Comparison of ENCODE assay signal across 8 cellular contexts in the genomic region with DNA sequence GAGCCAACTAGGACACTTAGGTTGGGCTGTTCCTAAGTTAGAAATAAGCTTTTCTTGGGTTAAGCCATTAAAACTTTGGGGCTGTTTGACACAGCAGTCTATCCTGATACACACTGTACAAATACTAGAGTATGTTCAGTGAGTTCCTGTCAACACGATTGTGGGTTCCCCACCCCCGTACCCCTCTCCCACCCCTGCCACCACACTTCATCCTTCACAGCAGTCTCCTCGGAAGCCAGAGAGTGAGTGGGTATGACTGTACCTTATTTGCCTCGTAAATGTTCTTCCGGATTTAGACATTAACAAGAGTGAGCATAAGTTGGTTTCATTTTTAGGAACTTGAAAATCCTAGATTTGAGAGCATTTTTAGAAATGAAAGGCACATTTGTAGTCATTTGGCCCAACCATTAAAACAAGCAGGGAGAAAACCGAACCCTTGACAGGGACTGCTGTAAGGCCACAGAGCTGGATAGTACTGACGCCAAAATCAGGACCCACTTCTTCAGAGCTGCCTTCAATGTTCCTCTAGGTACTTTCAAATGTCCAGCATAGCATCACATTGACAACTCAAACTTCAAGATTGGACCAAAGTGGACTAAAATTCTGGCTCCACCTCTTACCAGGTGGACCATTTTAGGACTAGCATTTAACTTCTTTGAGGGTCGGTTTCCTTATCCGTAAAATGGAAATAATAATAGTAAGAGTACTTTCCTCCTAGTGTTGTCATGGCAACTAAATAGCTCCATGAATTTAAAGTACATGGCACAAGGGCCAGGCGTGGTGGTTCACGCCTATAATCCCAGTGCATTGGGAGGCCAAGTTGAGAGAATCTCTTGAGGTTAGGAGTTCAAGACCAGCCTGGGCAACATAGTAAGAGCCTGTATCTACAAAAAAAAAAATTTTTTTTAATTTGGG.
DNase-seq lines count a peak whose midpoint lies in the region; ATAC-seq and TF ChIP-seq lines count a peak whose summit lies in the region.

No MANE protein-coding gene starts in this region.

- peak overlapping the region in 1 of 2 experiments; percentile 21 for H3K4me3 ChIP-seq in mesenchymal stem cell (ENCODE audit: insufficient read depth in 1 of 2, low read depth in 1 of 2, low read length in 2 of 2)

- H3K4me1 ChIP-seq in mesenchymal stem cell (ENCODE audit: control insufficient read depth, insufficient read depth, low read depth, low read length): no peaks in the 10 kb centered on the region

- H3K4ac ChIP-seq in mesenchymal stem cell (ENCODE audit: low read depth in 1 of 2, low read length in 2 of 2): no peak overlapping the region

- no peaks in the 10 kb centered on the region for H3K27me3 Mint-ChIP-seq in osteocyte (ENCODE audit: unreplicated experiment)

- no peaks in the 10 kb centered on the region for H3K27me3 ChIP-seq in mesenchymal stem cell (ENCODE audit: control insufficient read depth in 1 of 2, insufficient read depth in 1 of 2, low read length in 2 of 2)

- no peaks in the 10 kb centered on the region for H3K4me1 Mint-ChIP-seq in osteocyte (ENCODE audit: unreplicated experiment)

- H3K23ac ChIP-seq in mesenchymal stem cell (ENCODE audit: low read length in 2 of 2): no peak overlapping the region

- no peaks in the 10 kb centered on the region for H3K9me3 Mint-ChIP-seq in osteocyte (ENCODE audit: unreplicated experiment)

- H3K27ac Mint-ChIP-seq in osteocyte (ENCODE audit: unreplicated experiment): no peak overlapping the region

- no peak overlapping the region for H2AFZ ChIP-seq in mesenchymal stem cell (ENCODE audit: low read depth, low read length)

- H3K18ac ChIP-seq in mesenchymal stem cell (ENCODE audit: low read depth in 1 of 2, low read length in 2 of 2): no peak overlapping the region

- no peak overlapping the region for H2BK120ac ChIP-seq in mesenchymal stem cell (ENCODE audit: low read depth, low read length)

- no peak overlapping the region for H3K4me2 ChIP-seq in mesenchymal stem cell (ENCODE audit: low read length, poor library complexity, severe bottlenecking)

- no peak overlapping the region for H3K27ac ChIP-seq in mesenchymal stem cell (ENCODE audit: low read length, poor library complexity, severe bottlenecking)

- no peak overlapping the region for H2BK5ac ChIP-seq in mesenchymal stem cell (ENCODE audit: low read depth, low read length, poor library complexity, severe bottlenecking)

- no peak for TF ChIP-seq CTCF in osteocyte (IDR thresholded peaks at IDR 0.05)

- no peaks in the 10 kb centered on the region for H3K79me1 ChIP-seq in mesenchymal stem cell (replicated peaks; ENCODE audit: low read length, poor library complexity, severe bottlenecking)

- no peaks in the 10 kb centered on the region for H3K36me3 Mint-ChIP-seq in osteocyte (ENCODE audit: unreplicated experiment)

- no peaks in the 10 kb centered on the region for H3K9me3 ChIP-seq in mesenchymal stem cell (ENCODE audit: control insufficient read depth, low read length)

- no peak overlapping the region for H3K14ac ChIP-seq in mesenchymal stem cell (ENCODE audit: low read length in 2 of 2)

- WGBS in mesenchymal stem cell: 96% methylated on average over 10 of the region's 11 CpGs

- DNase-seq in activated CD4-positive, alpha-beta T cell treated with anti-CD3 and anti-CD28 coated beads, Interleukin-2, amount 50 U/mL, for 1 hour: peak; percentile 16
- no peak for DNase-seq in mesenchymal stem cell
- DNase-seq in epidermal melanocyte (ENCODE audit: insufficient read length, low spot score): no peak
- DNase-seq in mucosa of gallbladder (ENCODE audit: low spot score): no peak
- DNase-seq in SKM-1 treated with dmso at 0.1 percent for 144 hours (lab: John Stamatoyannopoulos, UW; ENCODE audit: unreplicated experiment): no peak
- DNase-seq in osteocyte (ENCODE audit: extremely low spot score, unreplicated experiment): no peak

- H3K36me3 ChIP-seq in mesenchymal stem cell (ENCODE audit: control insufficient read depth in 1 of 2, insufficient read depth in 2 of 2, low read depth in 1 of 2, low read length in 2 of 2): no peaks in the 10 kb centered on the region

- H4K8ac ChIP-seq in mesenchymal stem cell (ENCODE audit: low read length): no peak overlapping the region

- no peak overlapping the region for H4K91ac ChIP-seq in mesenchymal stem cell (ENCODE audit: low read length)

- peak overlapping the region; percentile 53 for H3K9ac ChIP-seq in mesenchymal stem cell (ENCODE audit: low read length)

- ATAC-seq in GM19324 (IDR thresholded peaks at IDR 0.05; ENCODE audit: low FRiP score, unreplicated experiment) (peak; percentile 87), HG03095 (IDR thresholded peaks at IDR 0.05; ENCODE audit: unreplicated experiment) (peak; percentile 90)

- H2BK12ac ChIP-seq in mesenchymal stem cell (ENCODE audit: low read length in 2 of 2): peak overlapping the region in 1 of 2 experiments; percentile 31

- no peak overlapping the region for H2BK15ac ChIP-seq in mesenchymal stem cell (ENCODE audit: low read depth, poor library complexity, severe bottlenecking)

- H2AK5ac ChIP-seq in mesenchymal stem cell (ENCODE audit: low read length, severe bottlenecking): no peak overlapping the region

- H3K4me3 Mint-ChIP-seq in osteocyte (ENCODE audit: unreplicated experiment): no peak overlapping the region
